Comparison of ENCODE assay signal across 2 cellular contexts in the genomic region with DNA sequence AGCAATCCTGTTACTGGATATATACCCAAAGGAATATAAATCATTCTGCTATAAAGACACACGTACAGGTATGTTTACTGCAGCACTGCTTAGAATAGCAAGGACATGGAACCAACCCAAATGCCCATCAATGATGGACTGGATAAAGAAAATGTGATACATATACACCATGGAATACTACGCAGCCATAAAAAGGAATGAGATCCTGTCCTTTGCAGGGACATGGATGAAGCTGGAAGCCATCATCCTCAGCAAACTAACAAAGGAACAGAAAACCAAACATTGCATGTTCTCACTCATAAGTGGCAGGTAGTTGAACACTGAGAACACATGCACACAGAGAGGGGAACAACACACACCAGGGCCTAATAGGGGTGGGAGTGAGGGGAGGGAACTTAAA. TPM values are rescaled to one million over a fixed set of nuclear protein-coding genes. Genes with fewer than 3 reads are reported as not detected.
"Had no signal": no experiment of that assay in that cellular context is flagged by ENCODE, and none has a peak within 500 bp of the region (broad histone marks: within the 10 kb centered on the region; RNA-seq: fewer than 3 reads in every experiment).

No MANE protein-coding gene starts in this region.

RNA-seq across cellular contexts. Expression of gene NAT8L, which starts 55.8 kb away (rescaled TPM):
- total RNA-seq: ascending aorta, bronchial epithelial cell had no signal
